In the genomic region with DNA sequence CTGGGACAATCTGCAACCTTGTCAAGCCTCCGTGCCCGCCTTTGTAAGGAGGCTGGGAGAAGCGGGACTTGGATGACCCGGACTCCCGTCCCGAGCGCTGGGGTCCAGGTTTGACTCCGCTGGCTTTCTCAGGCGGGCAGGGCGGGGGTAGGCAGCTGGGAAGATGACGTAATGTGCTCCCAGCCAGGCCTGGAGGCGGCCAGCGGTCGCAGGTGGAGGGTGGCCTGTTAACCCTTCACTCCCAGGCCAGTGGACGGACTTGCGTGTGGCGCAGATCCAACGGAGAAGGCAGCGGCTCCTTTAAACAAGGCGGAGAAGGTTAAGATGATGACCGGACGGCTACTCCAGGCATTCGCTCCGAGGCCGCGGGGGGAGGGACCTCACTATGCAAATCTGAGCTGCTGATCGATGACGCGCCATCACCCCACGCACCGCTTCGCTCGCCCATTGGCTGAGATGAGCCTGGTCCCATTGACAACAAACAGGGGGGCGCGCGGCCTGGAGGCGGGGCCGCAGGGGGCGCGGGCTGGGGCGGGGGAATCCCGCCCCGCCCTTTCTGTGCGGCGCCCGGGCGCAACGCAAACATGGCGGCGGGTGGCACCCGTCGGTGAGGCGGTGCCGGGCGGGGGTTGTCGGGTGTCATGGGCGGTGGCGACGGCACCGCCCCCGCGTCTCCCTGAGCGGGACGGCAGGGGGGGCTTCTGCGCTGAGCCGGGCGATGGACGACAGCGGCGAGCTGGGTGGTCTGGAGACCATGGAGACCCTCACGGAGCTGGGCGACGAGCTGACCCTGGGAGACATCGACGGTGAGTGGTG, we compare ENCODE assay signal across 8 cellular contexts. TPM values are rescaled to one million over a fixed set of nuclear protein-coding genes. Genes with fewer than 3 reads are reported as not detected.
DNase-seq lines count a peak whose midpoint lies in the region; ATAC-seq and TF ChIP-seq lines count a peak whose summit lies in the region.

A gene (plus strand): TSS at position 553 of the 816 bp plus-strand sequence. CDS start 166 bp downstream, at position 719.

- H3K36me3 ChIP-seq in lung (ENCODE audit: control insufficient read depth in 2 of 2, insufficient read depth in 2 of 2, low read length in 2 of 2), result peaks cover 0 to 3% of the 10 kb centered on the region in 2 donors

- peaks cover 0 to 1% of the 10 kb centered on the region in 2 donors for H3K4me1 ChIP-seq in lung (ENCODE audit: control insufficient read depth in 2 of 2, insufficient read depth in 2 of 2, low read length in 2 of 2)

- ATAC-seq in GM19468 (IDR thresholded peaks at IDR 0.05; ENCODE audit: extremely low read depth, unreplicated experiment) (peak; percentile 67), lung (ENCODE audit: insufficient read depth, low FRiP score) (peak; percentile 96)

- peak within 1 kb of the TSS; percentile 96 to 98 for H3K27ac ChIP-seq in lung (ENCODE audit: low read depth in 1 of 2, low read length in 1 of 2)

- H3K9me3 ChIP-seq in lung (ENCODE audit: control insufficient read depth in 2 of 2, insufficient read depth in 1 of 2, low read length in 1 of 2), result no peaks in the 10 kb centered on the region

- H3K27me3 ChIP-seq in lung (ENCODE audit: control insufficient read depth, insufficient read depth), result no peaks in the 10 kb centered on the region

- TF ChIP-seq CTCF in lung (IDR thresholded peaks at IDR 0.05; ENCODE audit: control extremely low read depth, extremely low read depth), result no peak

- peak within 1 kb of the TSS; percentile 80 for H3K4me3 ChIP-seq in lung

- WGBS in lung, 2 donors, result 1% methylated on average over 63 to 75 of the region's 75 CpGs

- peak; percentile 99 for DNase-seq in COLO668 (lab: John Stamatoyannopoulos, UW; ENCODE audit: unreplicated experiment)
- peak; percentile 96 for DNase-seq in HS-5 (ENCODE audit: low read depth)
- DNase-seq in NK-92 treated with Interleukin-12 subunit alpha and Interleukin-12 subunit beta, amount 100 ng/mL, for 24 hours (lab: John Stamatoyannopoulos, UW), result peak; percentile 98
- DNase-seq in activated CD8-positive, alpha-beta memory T cell treated with anti-CD3 and anti-CD28 coated beads for 24 hours, result peak; percentile 98
- peak; percentile 98 for DNase-seq in effector CD8-positive, alpha-beta T cell (lab: John Stamatoyannopoulos, UW)
- DNase-seq in lung (ENCODE audit: low spot score), result peak; percentile 100
- DNase-seq in stimulated activated CD4-positive, alpha-beta T cell treated with anti-CD3 and anti-CD28 coated beads, TNF-alpha, amount 100 ng/mL, for 4 hours (ENCODE audit: low read depth in 3 of 3), result peak; percentile 94 to 99 (median 98)

RNA-seq across cellular contexts. Expression of the gene that starts here (rescaled TPM):
- 100 to 1,000 TPM in 1 of 2 donors, 10 to 100 TPM in 1; 68.1 to 155 TPM for total RNA-seq in lung
- polyA plus RNA-seq in lung, result 10 to 100 TPM; 70.6 to 81.2 TPM

Comparison
In these comparisons a context has a peak if more than half of its experiments do, and no peak if none do; other contexts are left out.
1. Peak in every context shown above with its lines: DNase-seq, ATAC-seq, H3K4me3 ChIP-seq and H3K27ac ChIP-seq.